In genomic region chr18:1446765-1447164, GRCh38 we compare ENCODE assay signal across 29 cellular contexts.
"Had no signal": no experiment of that assay in that cellular context is flagged by ENCODE, and none has a peak within 500 bp of the region (broad histone marks: within the 10 kb centered on the region; RNA-seq: fewer than 3 reads in every experiment).

No MANE protein-coding gene starts in this region.

- H3K4me1 Mint-ChIP-seq: endodermal cell had no signal

- H3K9me3 ChIP-seq: colonic mucosa, esophagus squamous epithelium, gastrocnemius medialis, gastroesophageal sphincter, heart left ventricle had no signal

- H3K27me3 Mint-ChIP-seq: dendritic cell treated with granulocyte-macrophage colony-stimulating factor and Interleukin-4, amounts not matched to agents 40 ng/mL and 50 ng/mL, for 4 days; effector memory CD8-positive, alpha-beta T cell had no signal

- FAIRE-seq: endometrium, endothelial cell of umbilical vein, frontal cortex had no signal

- ATAC-seq: effector memory CD8-positive, alpha-beta T cell; esophagus mucosa; foreskin keratinocyte; gastrocnemius medialis; gastroesophageal sphincter; heart left ventricle; heart right ventricle had no signal

- H3K27ac Mint-ChIP-seq: dendritic cell treated with granulocyte-macrophage colony-stimulating factor and Interleukin-4, amounts not matched to agents 40 ng/mL and 50 ng/mL, for 4 days; effector memory CD8-positive, alpha-beta T cell; endodermal cell had no signal

- H3K4me3 Mint-ChIP-seq: dendritic cell treated with granulocyte-macrophage colony-stimulating factor and Interleukin-4, amounts not matched to agents 40 ng/mL and 50 ng/mL, for 4 days; effector memory CD8-positive, alpha-beta T cell; endodermal cell had no signal

- H3K79me2 ChIP-seq: hepatocyte had no signal

- H3K9me3 Mint-ChIP-seq: endodermal cell had no signal

- DNase-seq: colonic mucosa; cortex of kidney; dermis blood vessel endothelial cell; dorsolateral prefrontal cortex; effector CD4-positive, alpha-beta T cell; effector CD8-positive, alpha-beta T cell; effector memory CD4-positive, alpha-beta T cell; effector memory CD8-positive, alpha-beta T cell; endodermal cell; erythroblast; esophagus squamous epithelium; foreskin fibroblast; foreskin keratinocyte; foreskin melanocyte; gastrocnemius medialis; glutamatergic neuron; head of caudate nucleus; heart left ventricle; heart right ventricle had no signal

- H3K36me3 ChIP-seq: colonic mucosa, esophagus muscularis mucosa, esophagus squamous epithelium, gastrocnemius medialis, gastroesophageal sphincter, heart left ventricle, heart right ventricle had no signal

- H3K4me1 ChIP-seq: colonic mucosa, esophagus muscularis mucosa, esophagus squamous epithelium, foreskin keratinocyte, gastrocnemius medialis, gastroesophageal sphincter, heart left ventricle, heart right ventricle had no signal

- H2AFZ ChIP-seq: hepatocyte had no signal

- H3K4me2 ChIP-seq: hepatocyte had no signal

- H3K27ac ChIP-seq: colonic mucosa, coronary artery, dorsolateral prefrontal cortex, epithelial cell of prostate, esophagus muscularis mucosa, esophagus squamous epithelium, foreskin keratinocyte, gastrocnemius medialis, gastroesophageal sphincter, heart left ventricle, heart right ventricle, hepatocyte had no signal

- H3K4me3 ChIP-seq: colonic mucosa, coronary artery, dorsolateral prefrontal cortex, esophagus muscularis mucosa, esophagus squamous epithelium, gastrocnemius medialis, gastroesophageal sphincter, heart left ventricle, heart right ventricle, hepatocyte had no signal

- H3K27me3 ChIP-seq: colonic mucosa, dorsolateral prefrontal cortex, esophagus muscularis mucosa, esophagus squamous epithelium, foreskin keratinocyte, gastrocnemius medialis, gastroesophageal sphincter, heart left ventricle, heart right ventricle, hepatocyte had no signal
